ENCODE assay signal across 17 cellular contexts in genomic region chr9:92968081-92968480, GRCh38. TPM values are rescaled to one million over a fixed set of nuclear protein-coding genes. Genes with fewer than 3 reads are reported as not detected.
A peak's percentile ranks its signal among the peaks of the same experiment; 100 is the strongest.
DNase-seq lines count a peak whose midpoint lies in the region; ATAC-seq and TF ChIP-seq lines count a peak whose summit lies in the region.
"Had no signal": no experiment of that assay in that cellular context is flagged by ENCODE, and none has a peak within 500 bp of the region (broad histone marks: within the 10 kb centered on the region; RNA-seq: fewer than 3 reads in every experiment).

No MANE protein-coding gene starts in this region.

- H3K4me3 Mint-ChIP-seq in CD4-positive, CD25-positive, alpha-beta regulatory T cell = peak overlapping the region; percentile 93 to 97 (median 95)

- no peak for ATAC-seq in CD4-positive, CD25-positive, alpha-beta regulatory T cell (ENCODE audit: low read depth in 2 of 2)
- ATAC-seq in activated naive CD4-positive, alpha-beta T cell treated with anti-CD3 and anti-CD28 coated beads, Interleukin-2, amount 50 U/mL, for 72 hours = peak in 1 of 2 donors; percentile 21
- no peak for ATAC-seq in left colon

- peak overlapping the region; percentile 26 for H3K9ac ChIP-seq in Loucy (ENCODE audit: low read depth, low read length, poor library complexity, severe bottlenecking)

- H3K36me3 Mint-ChIP-seq in CD4-positive, CD25-positive, alpha-beta regulatory T cell = peaks cover 36% of the 10 kb centered on the region
- H3K36me3 Mint-ChIP-seq in activated naive CD4-positive, alpha-beta T cell treated with anti-CD3 and anti-CD28 coated beads, Interleukin-2, amount 50 U/mL, for 72 hours = peaks cover 35 to 47% of the 10 kb centered on the region in 2 donors

- peaks cover 15% of the 10 kb centered on the region for H3K36me3 ChIP-seq in CD4-positive, CD25-positive, alpha-beta regulatory T cell (ENCODE audit: control insufficient read depth, insufficient read depth, low read length)
- H3K36me3 ChIP-seq in Loucy (ENCODE audit: insufficient read depth, low read length) (no peaks in the 10 kb centered on the region), osteoblast (ENCODE audit: insufficient read depth, low read length) (no peaks in the 10 kb centered on the region)
- H3K36me3 ChIP-seq: BE2C, cardiac muscle cell had no signal

- H3K9me3 ChIP-seq in CD4-positive, CD25-positive, alpha-beta regulatory T cell (ENCODE audit: control insufficient read depth in 2 of 2, low read length in 2 of 2) = no peaks in the 10 kb centered on the region
- H3K9me3 ChIP-seq in Loucy (ENCODE audit: insufficient read depth, low read depth, low read length) (no peaks in the 10 kb centered on the region), osteoblast (ENCODE audit: low read depth, low read length) (no peaks in the 10 kb centered on the region)
- H3K9me3 ChIP-seq: BE2C had no signal

- intact Hi-C loops in left colon (cut with DNase I, micrococcal nuclease) = no loop called here

- H4K20me1 ChIP-seq in Loucy (ENCODE audit: insufficient read depth, low read length, poor library complexity, severe bottlenecking) (peaks cover 50% of the 10 kb centered on the region), osteoblast (ENCODE audit: insufficient read depth, low read length) (no peaks in the 10 kb centered on the region)

- H3K27me3 Mint-ChIP-seq in CD4-positive, CD25-positive, alpha-beta regulatory T cell = peaks cover 4% of the 10 kb centered on the region

- peaks cover 21 to 75% (median 48%) of the 10 kb centered on the region in 4 donors for H3K4me1 Mint-ChIP-seq in CD4-positive, CD25-positive, alpha-beta regulatory T cell

- peak overlapping the region; percentile 82 for H3K27ac ChIP-seq in CD4-positive, CD25-positive, alpha-beta regulatory T cell (ENCODE audit: insufficient read depth, low read length, poor library complexity, severe bottlenecking)
- H3K27ac ChIP-seq in osteoblast (ENCODE audit: low read depth, low read length) (no peak overlapping the region), coronary artery (no peak overlapping the region)
- H3K27ac ChIP-seq: cardiac muscle cell, SK-N-MC, VCaP had no signal

- no peaks in the 10 kb centered on the region for H3K9me2 ChIP-seq in Loucy (replicated peaks; ENCODE audit: low read depth, low read length)

- TF ChIP-seq CTCF in Loucy (conservative IDR thresholded peaks at IDR 0.05; ENCODE audit: low read length) (no peak), osteoblast (IDR thresholded peaks at IDR 0.05; ENCODE audit: extremely low read depth, low read depth, low read length) (no peak), coronary artery (IDR thresholded peaks at IDR 0.05) (no peak)

- H2AFZ ChIP-seq in Loucy (ENCODE audit: low read length) (no peak overlapping the region), osteoblast (ENCODE audit: low read length) (no peak overlapping the region)

- H3K4me2 ChIP-seq in Loucy (ENCODE audit: low read depth, low read length, poor library complexity, severe bottlenecking) (peak overlapping the region; percentile 100), osteoblast (ENCODE audit: insufficient read depth, low read length) (no peak overlapping the region)

- peak in 1 of 3 donors; percentile 59 for DNase-seq in CD4-positive, CD25-positive, alpha-beta regulatory T cell
- peak in 1 of 2 donors; percentile 54 for DNase-seq in activated naive CD4-positive, alpha-beta T cell treated with anti-CD3 and anti-CD28 coated beads, Interleukin-2, amount 50 U/mL, for 72 hours (ENCODE audit: low spot score in 2 of 2)
- DNase-seq in osteoblast (ENCODE audit: insufficient read length, low spot score, missing footprints) (peak; percentile 22), NOMO-1 treated with dmso at 0.1 percent for 144 hours (lab: John Stamatoyannopoulos, UW; ENCODE audit: unreplicated experiment) (no peak), left colon (no peak), coronary artery (ENCODE audit: low spot score) (no peak), medulla oblongata (ENCODE audit: extremely low spot score) (no peak)
- DNase-seq: activated gamma-delta T cell treated with Interleukin-2 at 50 U/mL for 16 hours, BE2C, foreskin melanocyte, NCI-H1417 treated with DMSO at 0.1 percent for 48 hours, NCI-H446 had no signal

- H3K79me2 ChIP-seq in Loucy (ENCODE audit: insufficient read depth, low read length) = peaks cover 98% of the 10 kb centered on the region
- H3K79me2 ChIP-seq in osteoblast (ENCODE audit: insufficient read depth, low read length) = no peaks in the 10 kb centered on the region

- H3K27me3 ChIP-seq in CD4-positive, CD25-positive, alpha-beta regulatory T cell (ENCODE audit: control insufficient read depth, insufficient read depth, low read length) = no peaks in the 10 kb centered on the region
- H3K27me3 ChIP-seq in Loucy (ENCODE audit: insufficient read depth, low read length, poor library complexity, severe bottlenecking) (no peaks in the 10 kb centered on the region), osteoblast (ENCODE audit: insufficient read depth, low read length) (no peaks in the 10 kb centered on the region)
- H3K27me3 ChIP-seq: BE2C had no signal

- peak overlapping the region; percentile 98 to 100 (median 98) for H3K27ac Mint-ChIP-seq in CD4-positive, CD25-positive, alpha-beta regulatory T cell
- peak overlapping the region; percentile 92 to 97 for H3K27ac Mint-ChIP-seq in activated naive CD4-positive, alpha-beta T cell treated with anti-CD3 and anti-CD28 coated beads, Interleukin-2, amount 50 U/mL, for 72 hours

- peak overlapping the region; percentile 94 for H3K4me3 ChIP-seq in CD4-positive, CD25-positive, alpha-beta regulatory T cell (ENCODE audit: low read depth, low read length)
- H3K4me3 ChIP-seq in Loucy (ENCODE audit: low read length, poor library complexity, severe bottlenecking) = peak overlapping the region; percentile 83
- no peak overlapping the region for H3K4me3 ChIP-seq in osteoblast (ENCODE audit: insufficient read depth, low read length)
- no peak overlapping the region for H3K4me3 ChIP-seq in coronary artery
- H3K4me3 ChIP-seq: cardiac muscle cell, lung, SK-N-MC had no signal

- H3F3A ChIP-seq in Loucy (ENCODE audit: low read depth) = no peaks in the 10 kb centered on the region

- no peaks in the 10 kb centered on the region for H3K9me3 Mint-ChIP-seq in CD4-positive, CD25-positive, alpha-beta regulatory T cell
- H3K9me3 Mint-ChIP-seq in activated naive CD4-positive, alpha-beta T cell treated with anti-CD3 and anti-CD28 coated beads, Interleukin-2, amount 50 U/mL, for 72 hours = no peaks in the 10 kb centered on the region

- peaks cover 96% of the 10 kb centered on the region for H3K4me1 ChIP-seq in CD4-positive, CD25-positive, alpha-beta regulatory T cell (ENCODE audit: control insufficient read depth, insufficient read depth, low read length, poor library complexity, severe bottlenecking)
- H3K4me1 ChIP-seq in Loucy (ENCODE audit: insufficient read depth, low read length, poor library complexity, severe bottlenecking) (peaks cover 70% of the 10 kb centered on the region), osteoblast (ENCODE audit: insufficient read depth, low read length) (no peaks in the 10 kb centered on the region)
- H3K4me1 ChIP-seq: BE2C had no signal

RNA-seq across cellular contexts. Expression of gene FGD3, which starts 20.8 kb away (rescaled TPM):
- 188 TPM for total RNA-seq in CD4-positive, CD25-positive, alpha-beta regulatory T cell
- polyA plus RNA-seq in CD4-positive, CD25-positive, alpha-beta regulatory T cell = 100 to 1,000 TPM in 1 of 4 donors, 10 to 100 TPM in 3; 71.6 to 105 (median 87.2) TPM
- total RNA-seq in activated naive CD4-positive, alpha-beta T cell treated with anti-CD3 and anti-CD28 coated beads, Interleukin-2, amount 50 U/mL, for 72 hours = 10 to 100 TPM; 49.7 to 61.0 TPM
- total RNA-seq in osteoblast = under 0.01 TPM in 1 of 2 replicates, not detected in the other
- total RNA-seq in left colon = 1 to 10 TPM; 3.6 to 4.3 TPM
- polyA plus RNA-seq: cardiac muscle cell had no signal

Comparison
In these comparisons a context has a peak if more than half of its experiments do, and no peak if none do; other contexts are left out.
1. H3K4me3 ChIP-seq: peak in CD4-positive, CD25-positive, alpha-beta regulatory T cell (single experiment) and Loucy (single experiment); none in osteoblast (single experiment) and coronary artery (single experiment).
2. RNA of gene FGD3, which starts 20.8 kb away (total RNA-seq): 188 TPM in CD4-positive, CD25-positive, alpha-beta regulatory T cell (single experiment) and 49.7 to 61.0 TPM in activated naive CD4-positive, alpha-beta T cell treated with anti-CD3 and anti-CD28 coated beads, Interleukin-2, amount 50 U/mL, for 72 hours; 3.6 to 4.3 TPM in left colon and under 0.01 TPM in osteoblast; every median in the first group is over 4 times any median in the second.